Comparison of ENCODE assay signal across 16 cellular contexts in genomic region chr13:108933061-108933460, GRCh38.
A peak's percentile ranks its signal among the peaks of the same experiment; 100 is the strongest.
DNase-seq lines count a peak whose midpoint lies in the region; ATAC-seq and TF ChIP-seq lines count a peak whose summit lies in the region.
"Had no signal": no experiment of that assay in that cellular context is flagged by ENCODE, and none has a peak within 500 bp of the region (broad histone marks: within the 10 kb centered on the region; RNA-seq: fewer than 3 reads in every experiment).

No MANE protein-coding gene starts in this region.

- ATAC-seq in HG03139 (IDR thresholded peaks at IDR 0.05; ENCODE audit: unreplicated experiment), result no peak
- ATAC-seq: GM12878 had no signal

- no peak overlapping the region for H3K27ac ChIP-seq in coronary artery
- H3K27ac ChIP-seq: C4-2B had no signal

- no peaks in the 10 kb centered on the region for H3K27me3 ChIP-seq in adipocyte (replicated peaks; ENCODE audit: control insufficient read depth, insufficient read depth, low read length)

- no peak overlapping the region for H3K4me3 ChIP-seq in adipocyte (ENCODE audit: low read length)
- no peak overlapping the region for H3K4me3 ChIP-seq in coronary artery
- H3K4me3 ChIP-seq: GM12878 had no signal

- DNase-seq in SK-MEL-5 (ENCODE audit: low read depth, low spot score) (peak; percentile 31), adipocyte (ENCODE audit: low read depth) (peak; percentile 88), fibroblast of peridontal ligament (ENCODE audit: extremely low read depth) (peak; percentile 50), coronary artery (ENCODE audit: low spot score) (no peak), hypothalamus (lab: John Stamatoyannopoulos, UW) (no peak), putamen (ENCODE audit: low spot score) (no peak)
- DNase-seq: ACHN; AML-193; CD4-positive, alpha-beta T cell; DND-41; EL; HCEC 1CT; KBM-7 had no signal

- no peaks in the 10 kb centered on the region for H3K36me3 ChIP-seq in adipocyte (ENCODE audit: control insufficient read depth, insufficient read depth, low read length, severe bottlenecking)

- H3K4me1 ChIP-seq in adipocyte (ENCODE audit: control insufficient read depth, insufficient read depth, low read length), result peaks cover 11% of the 10 kb centered on the region

- in situ Hi-C loops in SK-MEL-5 (cut with HindIII; ENCODE audit: low pct_unique_long_range_greater_than_20kb, low sequenced_read_pairs), result no loop called here

- no peak overlapping the region for H3K9ac ChIP-seq in adipocyte (ENCODE audit: low read length)

- no peak for TF ChIP-seq CTCF in coronary artery (IDR thresholded peaks at IDR 0.05)

- H3K9me3 ChIP-seq in adipocyte (ENCODE audit: control insufficient read depth, low read length), result no peaks in the 10 kb centered on the region

Comparison
In these comparisons a context has a peak if more than half of its experiments do, and no peak if none do; other contexts are left out.
1. DNase-seq: peak in SK-MEL-5 (single experiment), adipocyte (single experiment) and fibroblast of peridontal ligament (single experiment); none in coronary artery (single experiment), hypothalamus (0 of 51) and putamen (single experiment).